Comparison of ENCODE assay signal across 11 cellular contexts in genomic region chr14:86799244-86799647, GRCh38.
DNase-seq lines count a peak whose midpoint lies in the region; ATAC-seq and TF ChIP-seq lines count a peak whose summit lies in the region.
"Had no signal": no experiment of that assay in that cellular context is flagged by ENCODE, and none has a peak within 500 bp of the region (broad histone marks: within the 10 kb centered on the region; RNA-seq: fewer than 3 reads in every experiment).

No MANE protein-coding gene starts in this region.

- H3K27ac ChIP-seq in liver (ENCODE audit: low read depth in 1 of 2, low read length in 2 of 2), result no peak overlapping the region
- H3K27ac ChIP-seq: colonic mucosa, lower lobe of right lung had no signal

- no peaks in the 10 kb centered on the region for H3K27me3 ChIP-seq in BE2C
- no peaks in the 10 kb centered on the region for H3K27me3 ChIP-seq in MG63
- H3K27me3 ChIP-seq in liver (ENCODE audit: control insufficient read depth in 4 of 4, insufficient read depth in 4 of 4, low read length in 3 of 4), result no peaks in the 10 kb centered on the region
- H3K27me3 ChIP-seq: colonic mucosa had no signal

- ATAC-seq in HG03342 (IDR thresholded peaks at IDR 0.05; ENCODE audit: unreplicated experiment), result no peak
- ATAC-seq: lower lobe of right lung had no signal

- peak; percentile 27 to 56 for TF ChIP-seq RAD21 in liver (IDR thresholded peaks at IDR 0.05)

- WGBS in liver, result 48% methylated on average over 2 of the region's 2 CpGs

- no peaks in the 10 kb centered on the region for H3K36me3 ChIP-seq in BE2C
- no peaks in the 10 kb centered on the region for H3K36me3 ChIP-seq in MG63
- no peaks in the 10 kb centered on the region for H3K36me3 ChIP-seq in liver (ENCODE audit: control insufficient read depth in 4 of 4, insufficient read depth in 3 of 4, low read depth in 1 of 4, low read length in 3 of 4)
- H3K36me3 ChIP-seq: colonic mucosa, lower lobe of right lung had no signal

- no peak overlapping the region for H3K4me3 ChIP-seq in BE2C (ENCODE audit: low read depth, low read length)
- no peak overlapping the region for H3K4me3 ChIP-seq in MG63
- H3K4me3 ChIP-seq in liver (ENCODE audit: low read depth in 1 of 3, low read length in 3 of 3), result no peak overlapping the region
- H3K4me3 ChIP-seq: colonic mucosa, lower lobe of right lung had no signal

- H3K9me3 ChIP-seq in BE2C, result no peaks in the 10 kb centered on the region; the same call in 1 of the 2 replicates
- no peaks in the 10 kb centered on the region for H3K9me3 ChIP-seq in MG63
- no peaks in the 10 kb centered on the region for H3K9me3 ChIP-seq in liver (ENCODE audit: control insufficient read depth in 4 of 4, low read length in 3 of 4)
- H3K9me3 ChIP-seq: colonic mucosa, lower lobe of right lung had no signal

- no peak overlapping the region for H3K9ac ChIP-seq in liver (ENCODE audit: low read depth in 1 of 2, low read length in 2 of 2)

- TF ChIP-seq CTCF in BE2C (IDR thresholded peaks at IDR 0.05; ENCODE audit: low read depth, low read length) (no peak), liver (IDR thresholded peaks at IDR 0.05; ENCODE audit: low read depth, low read length, missing input control) (no peak)

- DNase-seq in BE2C, result peak; percentile 46
- DNase-seq in MG63, result peak; percentile 4
- peak; percentile 78 for DNase-seq in astrocyte of the hippocampus (ENCODE audit: low read depth, low spot score)
- no peak for DNase-seq in iPS-NIHi7 (ENCODE audit: extremely low spot score)
- no peak for DNase-seq in NCI-H82 treated with DMSO at 0.1 percent for 48 hours (lab: John Stamatoyannopoulos, UW; ENCODE audit: unreplicated experiment)
- no peak for DNase-seq in NCI-H146 treated with DMSO at 0.1 percent for 48 hours (lab: John Stamatoyannopoulos, UW; ENCODE audit: unreplicated experiment)
- DNase-seq: colonic mucosa, Karpas-422, lower lobe of right lung had no signal

- H3K4me1 ChIP-seq in BE2C, result peaks cover 6% of the 10 kb centered on the region; the same call in 1 of the 2 replicates
- peaks cover 0 to 10% (median 5%) of the 10 kb centered on the region in 4 donors for H3K4me1 ChIP-seq in liver (ENCODE audit: control insufficient read depth in 4 of 4, insufficient read depth in 4 of 4, low read length in 3 of 4)
- H3K4me1 ChIP-seq: colonic mucosa, lower lobe of right lung had no signal

TF ChIP-seq in liver, 16 proteins besides CTCF, POLR2A, EP300 and RAD21:
- no peak for TF ChIP-seq GABPA (IDR thresholded peaks at IDR 0.05 in 1 of 2, conservative IDR thresholded peaks at IDR 0.05 in 1 of 2)
- TF ChIP-seq SP1 (IDR thresholded peaks at IDR 0.05), result no peak
- peak in 1 of 2 donors; percentile 48 for TF ChIP-seq RXRA (IDR thresholded peaks at IDR 0.05)
- no peak for TF ChIP-seq HNF4G (IDR thresholded peaks at IDR 0.05)
- TF ChIP-seq NR2F2 (IDR thresholded peaks at IDR 0.05), result no peak
- peak; percentile 26 for TF ChIP-seq FOXA1 (IDR thresholded peaks at IDR 0.05)
- TF ChIP-seq YY1 (IDR thresholded peaks at IDR 0.05), result peak; percentile 85
- peak; percentile 77 to 81 for TF ChIP-seq JUND (IDR thresholded peaks at IDR 0.05)
- TF ChIP-seq FOXA2 (IDR thresholded peaks at IDR 0.05), result no peak
- TF ChIP-seq ATF3 (IDR thresholded peaks at IDR 0.05), result peak; percentile 2
- TF ChIP-seq HNF4A (conservative IDR thresholded peaks at IDR 0.05), result peak; percentile 40 to 71
- no peak for TF ChIP-seq MAX (IDR thresholded peaks at IDR 0.05)
- TF ChIP-seq REST (IDR thresholded peaks at IDR 0.05), result no peak
- TF ChIP-seq TAF1 (conservative IDR thresholded peaks at IDR 0.05), result no peak
- no peak for TF ChIP-seq EGR1 (IDR thresholded peaks at IDR 0.05; ENCODE audit: low read depth in 2 of 2)
- peak; percentile 52 for TF ChIP-seq ZBTB33 (IDR thresholded peaks at IDR 0.05)

Comparison
In these comparisons a context has a peak if more than half of its experiments do, and no peak if none do; other contexts are left out.
1. DNase-seq: peak in BE2C (single experiment), MG63 (single experiment) and astrocyte of the hippocampus (single experiment); none in iPS-NIHi7 (single experiment), NCI-H82 treated with DMSO at 0.1 percent for 48 hours (single experiment) and NCI-H146 treated with DMSO at 0.1 percent for 48 hours (single experiment).